In genomic region chr12:132597333-132598283, GRCh38 we compare ENCODE assay signal across 9 cellular contexts. TPM values are rescaled to one million over a fixed set of nuclear protein-coding genes. Genes with fewer than 3 reads are reported as not detected.
A peak's percentile ranks its signal among the peaks of the same experiment; 100 is the strongest.
DNase-seq lines count a peak whose midpoint lies in the region; ATAC-seq and TF ChIP-seq lines count a peak whose summit lies in the region.
"Had no signal": no experiment of that assay in that cellular context is flagged by ENCODE, and none has a peak within 500 bp of the region (broad histone marks: within the 10 kb centered on the region; RNA-seq: fewer than 3 reads in every experiment).

No MANE protein-coding gene starts in this region.

- H3K4me1 Mint-ChIP-seq in activated naive CD8-positive, alpha-beta T cell treated with anti-CD3 and anti-CD28 coated beads for 36 hours: peaks cover 16% of the 10 kb centered on the region

- peak overlapping the region in 1 of 4 donors; percentile 71 for H3K27ac ChIP-seq in upper lobe of left lung

- H3K36me3 ChIP-seq in upper lobe of left lung: no peaks in the 10 kb centered on the region

- TF ChIP-seq POLR2A in upper lobe of left lung (IDR thresholded peaks at IDR 0.05): no peak

- H3K4me1 ChIP-seq in upper lobe of left lung: peaks cover 11 to 36% (median 23%) of the 10 kb centered on the region in 4 donors

- H3K36me3 Mint-ChIP-seq in activated naive CD8-positive, alpha-beta T cell treated with anti-CD3 and anti-CD28 coated beads for 36 hours: no peaks in the 10 kb centered on the region

- no peak for TF ChIP-seq CTCF in upper lobe of left lung (IDR thresholded peaks at IDR 0.05)

- no peak for TF ChIP-seq EP300 in upper lobe of left lung (IDR thresholded peaks at IDR 0.05)

- ATAC-seq in upper lobe of left lung (ENCODE audit: low FRiP score in 2 of 2): no peak

- H3K27me3 Mint-ChIP-seq in activated naive CD8-positive, alpha-beta T cell treated with anti-CD3 and anti-CD28 coated beads for 36 hours: peaks cover 78% of the 10 kb centered on the region

- peaks cover 0 to 6% (median under 1%) of the 10 kb centered on the region in 4 donors for H3K27me3 ChIP-seq in upper lobe of left lung

- no peak overlapping the region for H3K27ac Mint-ChIP-seq in activated naive CD8-positive, alpha-beta T cell treated with anti-CD3 and anti-CD28 coated beads for 36 hours

- H3K4me3 Mint-ChIP-seq in activated naive CD8-positive, alpha-beta T cell treated with anti-CD3 and anti-CD28 coated beads for 36 hours: peak overlapping the region; percentile 77

- DNase-seq in EH (ENCODE audit: low read depth): peak; percentile 75
- peak in 2 of 3 experiments; percentile 73 to 77 for DNase-seq in NCI-H1417 (lab: John Stamatoyannopoulos, UW)
- no peak for DNase-seq in activated naive CD8-positive, alpha-beta T cell treated with anti-CD3 and anti-CD28 coated beads for 36 hours
- peak; percentile 83 for DNase-seq in left kidney (ENCODE audit: low read depth, low spot score)
- DNase-seq in upper lobe of left lung: peak in 1 of 2 donors; percentile 83
- DNase-seq in C1 segment of cervical spinal cord (lab: John Stamatoyannopoulos, UW): no peak
- no peak for DNase-seq in amniotic stem cell (lab: John Stamatoyannopoulos, UW)
- no peak for DNase-seq in stimulated activated CD8-positive, alpha-beta memory T cell treated with anti-CD3 and anti-CD28 coated beads, Interleukin-4, amount 100 ng/mL, for 48 hours

- H3K9me3 Mint-ChIP-seq in activated naive CD8-positive, alpha-beta T cell treated with anti-CD3 and anti-CD28 coated beads for 36 hours: no peaks in the 10 kb centered on the region

- no peaks in the 10 kb centered on the region for H3K9me3 ChIP-seq in upper lobe of left lung

- peak overlapping the region in 3 of 4 donors; percentile 39 to 43 (median 40) for H3K4me3 ChIP-seq in upper lobe of left lung

- 7 to 11% methylated on average over 13 to 18 of the region's 53 CpGs for WGBS in upper lobe of left lung, 2 donors

RNA-seq across cellular contexts. Expression of gene LRCOL1, which starts 12.8 kb away (rescaled TPM):
- not detected for total RNA-seq in activated naive CD8-positive, alpha-beta T cell treated with anti-CD3 and anti-CD28 coated beads for 36 hours
- 1 to 10 TPM in 1 of 6 donors, under 1 TPM in 1, not detected in 4; 0.92 to 3.7 TPM for total RNA-seq in upper lobe of left lung
- total RNA-seq: T-helper 1 cell treated with Interleukin-12 subunit alpha and Interleukin-12 subunit beta and Interleukin-4 antibody, amounts not matched to agents 30 ng/mL and 1 ng/mL, for 36 hours had no signal

RNA-seq across cellular contexts. Expression of gene P2RX2, which starts 21.0 kb away (rescaled TPM):
- total RNA-seq in activated naive CD8-positive, alpha-beta T cell treated with anti-CD3 and anti-CD28 coated beads for 36 hours: not detected
- total RNA-seq in upper lobe of left lung: 1 to 10 TPM in 2 of 6 donors, under 1 TPM in 2, not detected in 2; 0.27 to 4.4 (median 1.00) TPM
- total RNA-seq: T-helper 1 cell treated with Interleukin-12 subunit alpha and Interleukin-12 subunit beta and Interleukin-4 antibody, amounts not matched to agents 30 ng/mL and 1 ng/mL, for 36 hours had no signal

Comparison
In these comparisons a context has a peak if more than half of its experiments do, and no peak if none do; other contexts are left out.
1. DNase-seq: peak in EH (single experiment), NCI-H1417 (2 of 3) and left kidney (single experiment); none in activated naive CD8-positive, alpha-beta T cell treated with anti-CD3 and anti-CD28 coated beads for 36 hours (single experiment), C1 segment of cervical spinal cord (0 of 14), amniotic stem cell (single experiment) and stimulated activated CD8-positive, alpha-beta memory T cell treated with anti-CD3 and anti-CD28 coated beads, Interleukin-4, amount 100 ng/mL, for 48 hours (single experiment).